26 cellular contexts compared by ENCODE assay signal in genomic region chr14:24127673-24128072, GRCh38. TPM values are rescaled to one million over a fixed set of nuclear protein-coding genes. Genes with fewer than 3 reads are reported as not detected.
"Had no signal": no experiment of that assay in that cellular context is flagged by ENCODE, and none has a peak within 500 bp of the region (broad histone marks: within the 10 kb centered on the region; RNA-seq: fewer than 3 reads in every experiment).

No MANE protein-coding gene starts in this region.

- H3K36me3 Mint-ChIP-seq: activated naive CD8-positive, alpha-beta T cell had no signal

- ATAC-seq: activated T-cell treated with anti-CD3 and anti-CD28 coated beads, Interleukin-2, amount 50 U/mL, for 4 hours; activated T-helper 17 cell treated with anti-CD3 and anti-CD28 coated beads, Interleukin-2, amount 50 U/mL, for 72 hours; gastroesophageal sphincter had no signal

- H3K4me3 Mint-ChIP-seq: activated CD4-positive, alpha-beta memory T cell treated with anti-CD3 and anti-CD28 coated beads, Interleukin-2, amount 10 ng/mL, durations not matched to agents 7 days and 5 days; activated CD4-positive, alpha-beta T cell treated with anti-CD3 and anti-CD28 coated beads, Interleukin-2, amount 10 ng/mL, durations not matched to agents 7 days and 5 days; activated naive CD8-positive, alpha-beta T cell; activated T-cell treated with anti-CD3 and anti-CD28 coated beads, Interleukin-2, amount 50 U/mL, for 4 hours; activated T-helper 17 cell treated with anti-CD3 and anti-CD28 coated beads, Interleukin-2, amount 50 U/mL, for 72 hours had no signal

- H3K9me3 ChIP-seq: colonic mucosa, esophagus squamous epithelium, gastroesophageal sphincter had no signal

- H3K4me3 ChIP-seq: colonic mucosa, esophagus squamous epithelium, gastroesophageal sphincter had no signal

- H3K9me3 Mint-ChIP-seq: activated CD4-positive, alpha-beta memory T cell treated with anti-CD3 and anti-CD28 coated beads, Interleukin-2, amount 10 ng/mL, durations not matched to agents 7 days and 5 days; activated CD4-positive, alpha-beta T cell treated with anti-CD3 and anti-CD28 coated beads, Interleukin-2, amount 10 ng/mL, durations not matched to agents 7 days and 5 days; activated T-cell treated with anti-CD3 and anti-CD28 coated beads, Interleukin-2, amount 50 U/mL, for 4 hours; activated T-helper 17 cell treated with anti-CD3 and anti-CD28 coated beads, Interleukin-2, amount 50 U/mL, for 72 hours had no signal

- H3K27me3 Mint-ChIP-seq: activated CD4-positive, alpha-beta memory T cell treated with anti-CD3 and anti-CD28 coated beads, Interleukin-2, amount 10 ng/mL, durations not matched to agents 7 days and 5 days; activated CD4-positive, alpha-beta T cell treated with anti-CD3 and anti-CD28 coated beads, Interleukin-2, amount 10 ng/mL, durations not matched to agents 7 days and 5 days; activated naive CD8-positive, alpha-beta T cell; activated T-helper 17 cell treated with anti-CD3 and anti-CD28 coated beads, Interleukin-2, amount 50 U/mL, for 72 hours had no signal

- H3K4me1 ChIP-seq: colonic mucosa had no signal

- H3K27ac ChIP-seq: colonic mucosa, epithelial cell of prostate, esophagus squamous epithelium, gastroesophageal sphincter had no signal

- H3K27ac Mint-ChIP-seq: activated CD4-positive, alpha-beta memory T cell treated with anti-CD3 and anti-CD28 coated beads, Interleukin-2, amount 10 ng/mL, durations not matched to agents 7 days and 5 days; activated CD4-positive, alpha-beta T cell treated with anti-CD3 and anti-CD28 coated beads, Interleukin-2, amount 10 ng/mL, durations not matched to agents 7 days and 5 days; activated naive CD8-positive, alpha-beta T cell; activated T-helper 17 cell treated with anti-CD3 and anti-CD28 coated beads, Interleukin-2, amount 50 U/mL, for 72 hours had no signal

- H3K27me3 ChIP-seq: colonic mucosa, esophagus squamous epithelium, gastroesophageal sphincter had no signal

- H3K36me3 ChIP-seq: colonic mucosa had no signal

- DNase-seq: activated CD4-positive, alpha-beta memory T cell treated with anti-CD3 and anti-CD28 coated beads, Interleukin-2, amount 10 ng/mL, durations not matched to agents 7 days and 5 days; activated CD4-positive, alpha-beta T cell treated with anti-CD3 and anti-CD28 coated beads for 1 hour; activated CD4-positive, alpha-beta T cell treated with anti-CD3 and anti-CD28 coated beads for 4 hours; activated CD4-positive, alpha-beta T cell treated with anti-CD3 and anti-CD28 coated beads, Interleukin-2, amount 10 ng/mL, durations not matched to agents 7 days and 5 days; activated CD4-positive, alpha-beta T cell treated with anti-CD3 and anti-CD28 coated beads, Interleukin-2, amount 50 U/mL, for 4 hours; activated CD8-positive, alpha-beta memory T cell treated with anti-CD3 and anti-CD28 coated beads, Interleukin-2, amount 50 U/mL, for 48 hours; activated effector memory CD4-positive, alpha-beta T cell treated with anti-CD3 and anti-CD28 coated beads, Interleukin-2, amount 50 U/mL, for 16 hours; activated naive CD4-positive, alpha-beta T cell treated with anti-CD3 and anti-CD28 coated beads, Interleukin-2, amount 50 U/mL, for 16 hours; activated T-cell treated with anti-CD3 and anti-CD28 coated beads for 4 hours; activated T-cell treated with anti-CD3 and anti-CD28 coated beads, Interleukin-2, amount 50 U/mL, for 4 hours; amniotic stem cell; anterior cingulate cortex; central memory CD4-positive, alpha-beta T cell; cerebellar nuclear complex; colonic mucosa; effector CD8-positive, alpha-beta T cell; esophagus squamous epithelium; foreskin melanocyte; T-helper 2 cell had no signal

RNA-seq across cellular contexts. Expression of gene FITM1, which starts 2.8 kb away (rescaled TPM):
- total RNA-seq: endothelial cell of umbilical vein, fibroblast of lung, fibroblast of villous mesenchyme had no signal
- polyA plus RNA-seq: fibroblast of lung had no signal
